ENCODE assay signal across 2 cellular contexts in the genomic region with DNA sequence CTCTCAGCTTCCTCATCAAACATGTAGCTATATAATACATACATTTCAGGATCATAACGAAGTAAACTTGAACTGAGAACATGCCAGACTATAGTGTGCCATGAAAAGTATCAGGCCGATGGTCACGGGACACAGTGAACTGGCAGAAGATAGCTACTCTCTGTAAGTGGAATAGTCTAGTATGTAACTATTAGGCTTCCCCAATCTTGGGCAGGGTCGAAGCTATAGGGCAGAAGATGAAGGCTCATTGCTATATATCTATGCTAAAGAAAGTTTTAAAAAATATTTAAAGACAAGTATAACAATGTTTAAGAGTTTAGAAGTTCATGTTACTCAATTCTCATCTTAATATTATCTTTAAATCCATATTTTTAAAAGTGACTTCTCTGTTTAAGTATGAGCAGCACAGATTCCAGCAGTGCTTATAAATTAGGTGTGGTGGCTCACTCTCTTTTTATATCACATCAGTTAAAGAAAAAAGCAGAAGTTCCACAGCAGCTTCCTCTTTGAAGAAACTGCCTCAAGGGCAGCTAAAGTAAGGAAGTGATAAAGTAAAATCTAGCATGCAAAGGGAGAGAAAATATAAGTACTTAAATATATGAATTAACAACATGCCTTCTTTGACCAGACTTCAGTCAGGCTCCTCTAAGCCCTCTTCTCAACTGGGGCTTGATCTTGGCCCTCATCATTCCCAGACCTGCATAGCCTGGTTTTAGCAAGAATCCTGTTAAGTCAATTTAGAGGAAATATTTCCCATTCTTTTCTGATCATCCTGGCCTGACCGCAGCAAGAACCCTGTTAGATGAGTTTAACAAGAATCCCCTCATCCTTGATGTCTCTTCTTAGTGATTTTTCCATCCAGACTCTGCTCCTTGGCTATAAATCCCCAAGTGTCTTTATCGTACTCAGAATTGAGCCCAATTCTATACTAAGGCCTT.
TF ChIP-seq lines count a peak whose summit lies in the region.

No MANE protein-coding gene starts in this region.

TF ChIP-seq in K562, 482 proteins besides CTCF, POLR2A, EP300 and RAD21:
- TF ChIP-seq CREM (IDR thresholded peaks at IDR 0.05; ENCODE audit: low read depth), result no peak
- TF ChIP-seq, protein P1, sequence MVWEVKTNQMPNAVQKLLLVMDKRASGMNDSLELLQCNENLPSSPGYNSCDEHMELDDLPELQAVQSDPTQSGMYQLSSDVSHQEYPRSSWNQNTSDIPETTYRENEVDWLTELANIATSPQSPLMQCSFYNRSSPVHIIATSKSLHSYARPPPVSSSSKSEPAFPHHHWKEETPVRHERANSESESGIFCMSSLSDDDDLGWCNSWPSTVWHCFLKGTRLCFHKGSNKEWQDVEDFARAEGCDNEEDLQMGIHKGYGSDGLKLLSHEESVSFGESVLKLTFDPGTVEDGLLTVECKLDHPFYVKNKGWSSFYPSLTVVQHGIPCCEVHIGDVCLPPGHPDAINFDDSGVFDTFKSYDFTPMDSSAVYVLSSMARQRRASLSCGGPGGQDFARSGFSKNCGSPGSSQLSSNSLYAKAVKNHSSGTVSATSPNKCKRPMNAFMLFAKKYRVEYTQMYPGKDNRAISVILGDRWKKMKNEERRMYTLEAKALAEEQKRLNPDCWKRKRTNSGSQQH (CRISPR knock-in tag; IDR thresholded peaks at IDR 0.05), result no peak
- TF ChIP-seq SPI1 (IDR thresholded peaks at IDR 0.05; ENCODE audit: borderline replicate concordance, low read depth, low read length), result peak; percentile 54; the same call in 1 of the 2 replicates
- TF ChIP-seq, protein P2, sequence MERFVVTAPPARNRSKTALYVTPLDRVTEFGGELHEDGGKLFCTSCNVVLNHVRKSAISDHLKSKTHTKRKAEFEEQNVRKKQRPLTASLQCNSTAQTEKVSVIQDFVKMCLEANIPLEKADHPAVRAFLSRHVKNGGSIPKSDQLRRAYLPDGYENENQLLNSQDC (CRISPR knock-in tag; IDR thresholded peaks at IDR 0.05), result no peak
- TF ChIP-seq HLTF (IDR thresholded peaks at IDR 0.05), result no peak
- no peak for TF ChIP-seq DACH1 (IDR thresholded peaks at IDR 0.05; ENCODE audit: partially characterized antibody)

TF ChIP-seq in HEK293T, 16 proteins besides CTCF, POLR2A, EP300 and RAD21:
- no peak for TF ChIP-seq FOXA1 (IDR thresholded peaks at IDR 0.05)
- no peak for TF ChIP-seq ELF4 (IDR thresholded peaks at IDR 0.05)
- TF ChIP-seq FOXK2 (IDR thresholded peaks at IDR 0.05), result no peak
- TF ChIP-seq NFRKB (IDR thresholded peaks at IDR 0.05), result no peak
- TF ChIP-seq HDGF (IDR thresholded peaks at IDR 0.05; ENCODE audit: borderline replicate concordance), result no peak
- no peak for TF ChIP-seq TARDBP (IDR thresholded peaks at IDR 0.05)
- TF ChIP-seq ZNF384 (IDR thresholded peaks at IDR 0.05), result no peak
- no peak for TF ChIP-seq BHLHE40 (IDR thresholded peaks at IDR 0.05; ENCODE audit: borderline replicate concordance)
- TF ChIP-seq ARNT (IDR thresholded peaks at IDR 0.05), result no peak
- no peak for TF ChIP-seq CTBP1 (IDR thresholded peaks at IDR 0.05; ENCODE audit: borderline replicate concordance)
